In the genomic region with DNA sequence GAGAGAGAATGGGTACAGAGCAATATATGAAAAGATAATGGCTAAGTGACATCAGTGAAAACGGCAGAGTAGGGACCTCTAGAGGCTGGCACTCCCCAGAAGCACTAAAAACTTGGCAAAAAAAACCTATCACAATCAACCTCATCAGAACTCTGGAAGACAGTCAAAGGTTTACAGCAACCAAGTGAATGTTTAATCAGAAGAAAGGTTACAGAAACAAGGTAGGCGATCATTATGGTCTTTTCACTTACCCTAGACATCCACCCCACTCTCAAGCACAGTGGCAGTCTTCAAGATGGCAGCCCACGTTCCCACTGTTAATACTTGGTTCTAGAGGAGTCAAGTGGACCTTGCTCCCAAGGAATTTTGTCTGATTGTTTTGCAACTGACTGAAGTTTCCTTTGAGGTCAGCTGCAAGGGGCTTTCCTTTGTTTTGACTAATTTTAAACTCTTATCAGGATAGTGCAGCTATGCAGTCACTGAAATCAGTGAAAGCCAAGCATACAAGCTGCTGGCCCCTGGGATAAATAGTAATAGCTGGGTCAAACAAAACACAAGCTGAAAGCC, we compare ENCODE assay signal across 2 cellular contexts.
TF ChIP-seq lines count a peak whose summit lies in the region.

No MANE protein-coding gene starts in this region.

TF ChIP-seq in liver, 16 proteins besides CTCF, POLR2A, EP300 and RAD21 (continued from another document):
- TF ChIP-seq, protein P1, sequence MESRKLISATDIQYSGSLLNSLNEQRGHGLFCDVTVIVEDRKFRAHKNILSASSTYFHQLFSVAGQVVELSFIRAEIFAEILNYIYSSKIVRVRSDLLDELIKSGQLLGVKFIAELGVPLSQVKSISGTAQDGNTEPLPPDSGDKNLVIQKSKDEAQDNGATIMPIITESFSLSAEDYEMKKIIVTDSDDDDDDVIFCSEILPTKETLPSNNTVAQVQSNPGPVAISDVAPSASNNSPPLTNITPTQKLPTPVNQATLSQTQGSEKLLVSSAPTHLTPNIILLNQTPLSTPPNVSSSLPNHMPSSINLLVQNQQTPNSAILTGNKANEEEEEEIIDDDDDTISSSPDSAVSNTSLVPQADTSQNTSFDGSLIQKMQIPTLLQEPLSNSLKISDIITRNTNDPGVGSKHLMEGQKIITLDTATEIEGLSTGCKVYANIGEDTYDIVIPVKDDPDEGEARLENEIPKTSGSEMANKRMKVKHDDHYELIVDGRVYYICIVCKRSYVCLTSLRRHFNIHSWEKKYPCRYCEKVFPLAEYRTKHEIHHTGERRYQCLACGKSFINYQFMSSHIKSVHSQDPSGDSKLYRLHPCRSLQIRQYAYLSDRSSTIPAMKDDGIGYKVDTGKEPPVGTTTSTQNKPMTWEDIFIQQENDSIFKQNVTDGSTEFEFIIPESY (IDR thresholded peaks at IDR 0.05) = no peak
- TF ChIP-seq NR2F2 (IDR thresholded peaks at IDR 0.05) (no peak), FOXA1 (IDR thresholded peaks at IDR 0.05) (no peak), HNF4A (conservative IDR thresholded peaks at IDR 0.05) (peak; percentile 53 to 64), RXRA (IDR thresholded peaks at IDR 0.05) (peak; percentile 32 to 35), EGR1 (IDR thresholded peaks at IDR 0.05; ENCODE audit: low read depth in 2 of 2) (no peak), SP1 (IDR thresholded peaks at IDR 0.05) (peak; percentile 25), GABPA (IDR thresholded peaks at IDR 0.05 in 1 of 2, conservative IDR thresholded peaks at IDR 0.05 in 1 of 2) (no peak), HNF4G (IDR thresholded peaks at IDR 0.05) (no peak), JUND (IDR thresholded peaks at IDR 0.05) (no peak), TAF1 (conservative IDR thresholded peaks at IDR 0.05) (no peak)
- TF ChIP-seq, protein P2, sequence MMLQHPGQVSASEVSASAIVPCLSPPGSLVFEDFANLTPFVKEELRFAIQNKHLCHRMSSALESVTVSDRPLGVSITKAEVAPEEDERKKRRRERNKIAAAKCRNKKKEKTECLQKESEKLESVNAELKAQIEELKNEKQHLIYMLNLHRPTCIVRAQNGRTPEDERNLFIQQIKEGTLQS (IDR thresholded peaks at IDR 0.05) = no peak
- TF ChIP-seq, protein P3, sequence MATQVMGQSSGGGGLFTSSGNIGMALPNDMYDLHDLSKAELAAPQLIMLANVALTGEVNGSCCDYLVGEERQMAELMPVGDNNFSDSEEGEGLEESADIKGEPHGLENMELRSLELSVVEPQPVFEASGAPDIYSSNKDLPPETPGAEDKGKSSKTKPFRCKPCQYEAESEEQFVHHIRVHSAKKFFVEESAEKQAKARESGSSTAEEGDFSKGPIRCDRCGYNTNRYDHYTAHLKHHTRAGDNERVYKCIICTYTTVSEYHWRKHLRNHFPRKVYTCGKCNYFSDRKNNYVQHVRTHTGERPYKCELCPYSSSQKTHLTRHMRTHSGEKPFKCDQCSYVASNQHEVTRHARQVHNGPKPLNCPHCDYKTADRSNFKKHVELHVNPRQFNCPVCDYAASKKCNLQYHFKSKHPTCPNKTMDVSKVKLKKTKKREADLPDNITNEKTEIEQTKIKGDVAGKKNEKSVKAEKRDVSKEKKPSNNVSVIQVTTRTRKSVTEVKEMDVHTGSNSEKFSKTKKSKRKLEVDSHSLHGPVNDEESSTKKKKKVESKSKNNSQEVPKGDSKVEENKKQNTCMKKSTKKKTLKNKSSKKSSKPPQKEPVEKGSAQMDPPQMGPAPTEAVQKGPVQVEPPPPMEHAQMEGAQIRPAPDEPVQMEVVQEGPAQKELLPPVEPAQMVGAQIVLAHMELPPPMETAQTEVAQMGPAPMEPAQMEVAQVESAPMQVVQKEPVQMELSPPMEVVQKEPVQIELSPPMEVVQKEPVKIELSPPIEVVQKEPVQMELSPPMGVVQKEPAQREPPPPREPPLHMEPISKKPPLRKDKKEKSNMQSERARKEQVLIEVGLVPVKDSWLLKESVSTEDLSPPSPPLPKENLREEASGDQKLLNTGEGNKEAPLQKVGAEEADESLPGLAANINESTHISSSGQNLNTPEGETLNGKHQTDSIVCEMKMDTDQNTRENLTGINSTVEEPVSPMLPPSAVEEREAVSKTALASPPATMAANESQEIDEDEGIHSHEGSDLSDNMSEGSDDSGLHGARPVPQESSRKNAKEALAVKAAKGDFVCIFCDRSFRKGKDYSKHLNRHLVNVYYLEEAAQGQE (IDR thresholded peaks at IDR 0.05) = no peak

TF ChIP-seq in HepG2, 621 proteins besides CTCF, POLR2A, EP300 and RAD21 (continued from another document):
- TF ChIP-seq ZNF878 (CRISPR knock-in tag; IDR thresholded peaks at IDR 0.05) (no peak), GTF3A (CRISPR knock-in tag; conservative IDR thresholded peaks at IDR 0.05) (no peak), ONECUT2 (CRISPR knock-in tag; IDR thresholded peaks at IDR 0.05) (no peak), THAP11 (CRISPR knock-in tag; IDR thresholded peaks at IDR 0.05) (no peak), IKZF4 (CRISPR knock-in tag; IDR thresholded peaks at IDR 0.05; ENCODE audit: borderline replicate concordance, low read depth, not compliant biosample characterization) (no peak), ZNF12 (CRISPR knock-in tag; IDR thresholded peaks at IDR 0.05) (no peak), ZNF780A (CRISPR knock-in tag; IDR thresholded peaks at IDR 0.05) (no peak), NCOA2 (CRISPR knock-in tag; IDR thresholded peaks at IDR 0.05) (no peak), FOXO1 (CRISPR knock-in tag; IDR thresholded peaks at IDR 0.05) (no peak)
- TF ChIP-seq, protein P4, sequence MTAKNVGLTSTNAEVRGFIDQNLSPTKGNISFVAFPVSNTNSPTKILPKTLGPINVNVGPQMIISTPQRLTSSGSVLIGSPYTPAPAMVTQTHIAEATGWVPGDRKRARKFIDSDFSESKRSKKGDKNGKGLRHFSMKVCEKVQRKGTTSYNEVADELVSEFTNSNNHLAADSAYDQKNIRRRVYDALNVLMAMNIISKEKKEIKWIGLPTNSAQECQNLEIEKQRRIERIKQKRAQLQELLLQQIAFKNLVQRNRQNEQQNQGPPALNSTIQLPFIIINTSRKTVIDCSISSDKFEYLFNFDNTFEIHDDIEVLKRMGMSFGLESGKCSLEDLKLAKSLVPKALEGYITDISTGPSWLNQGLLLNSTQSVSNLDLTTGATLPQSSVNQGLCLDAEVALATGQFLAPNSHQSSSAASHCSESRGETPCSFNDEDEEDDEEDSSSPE (CRISPR knock-in tag; IDR thresholded peaks at IDR 0.05) = no peak
- TF ChIP-seq, protein P5, sequence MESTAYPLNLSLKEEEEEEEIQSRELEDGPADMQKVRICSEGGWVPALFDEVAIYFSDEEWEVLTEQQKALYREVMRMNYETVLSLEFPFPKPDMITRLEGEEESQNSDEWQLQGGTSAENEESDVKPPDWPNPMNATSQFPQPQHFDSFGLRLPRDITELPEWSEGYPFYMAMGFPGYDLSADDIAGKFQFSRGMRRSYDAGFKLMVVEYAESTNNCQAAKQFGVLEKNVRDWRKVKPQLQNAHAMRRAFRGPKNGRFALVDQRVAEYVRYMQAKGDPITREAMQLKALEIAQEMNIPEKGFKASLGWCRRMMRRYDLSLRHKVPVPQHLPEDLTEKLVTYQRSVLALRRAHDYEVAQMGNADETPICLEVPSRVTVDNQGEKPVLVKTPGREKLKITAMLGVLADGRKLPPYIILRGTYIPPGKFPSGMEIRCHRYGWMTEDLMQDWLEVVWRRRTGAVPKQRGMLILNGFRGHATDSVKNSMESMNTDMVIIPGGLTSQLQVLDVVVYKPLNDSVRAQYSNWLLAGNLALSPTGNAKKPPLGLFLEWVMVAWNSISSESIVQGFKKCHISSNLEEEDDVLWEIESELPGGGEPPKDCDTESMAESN (CRISPR knock-in tag; conservative IDR thresholded peaks at IDR 0.05) = no peak
- TF ChIP-seq, protein P6, sequence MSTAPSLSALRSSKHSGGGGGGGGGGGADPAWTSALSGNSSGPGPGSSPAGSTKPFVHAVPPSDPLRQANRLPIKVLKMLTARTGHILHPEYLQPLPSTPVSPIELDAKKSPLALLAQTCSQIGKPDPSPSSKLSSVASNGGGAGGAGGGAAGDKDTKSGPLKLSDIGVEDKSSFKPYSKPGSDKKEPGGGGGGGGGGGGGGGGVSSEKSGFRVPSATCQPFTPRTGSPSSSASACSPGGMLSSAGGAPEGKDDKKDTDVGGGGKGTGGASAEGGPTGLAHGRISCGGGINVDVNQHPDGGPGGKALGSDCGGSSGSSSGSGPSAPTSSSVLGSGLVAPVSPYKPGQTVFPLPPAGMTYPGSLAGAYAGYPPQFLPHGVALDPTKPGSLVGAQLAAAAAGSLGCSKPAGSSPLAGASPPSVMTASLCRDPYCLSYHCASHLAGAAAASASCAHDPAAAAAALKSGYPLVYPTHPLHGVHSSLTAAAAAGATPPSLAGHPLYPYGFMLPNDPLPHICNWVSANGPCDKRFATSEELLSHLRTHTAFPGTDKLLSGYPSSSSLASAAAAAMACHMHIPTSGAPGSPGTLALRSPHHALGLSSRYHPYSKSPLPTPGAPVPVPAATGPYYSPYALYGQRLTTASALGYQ (CRISPR knock-in tag; IDR thresholded peaks at IDR 0.05) = no peak
